In genomic region chr17:35588196-35588920, GRCh38 we compare ENCODE assay signal across 8 cellular contexts. TPM values are rescaled to one million over a fixed set of nuclear protein-coding genes. Genes with fewer than 3 reads are reported as not detected.
DNase-seq lines count a peak whose midpoint lies in the region; ATAC-seq and TF ChIP-seq lines count a peak whose summit lies in the region.

No MANE protein-coding gene starts in this region.

- peak overlapping the region; percentile 99 for H3K4me3 Mint-ChIP-seq in activated T-helper 17 cell treated with anti-CD3 and anti-CD28 coated beads, Interleukin-2, amount 50 U/mL, for 72 hours
- peak overlapping the region; percentile 94 to 99 (median 97) for H3K4me3 Mint-ChIP-seq in immature natural killer cell

- ATAC-seq in activated T-helper 17 cell treated with anti-CD3 and anti-CD28 coated beads, Interleukin-2, amount 50 U/mL, for 72 hours (replicated peaks): peak; percentile 66
- ATAC-seq in thoracic aorta (ENCODE audit: insufficient number of reproducible peaks, low FRiP score, low read depth) (no peak), GM19351 (IDR thresholded peaks at IDR 0.05; ENCODE audit: unreplicated experiment) (no peak)

- H3K27ac Mint-ChIP-seq in activated T-helper 17 cell treated with anti-CD3 and anti-CD28 coated beads, Interleukin-2, amount 50 U/mL, for 72 hours: peak overlapping the region; percentile 99
- H3K27ac Mint-ChIP-seq in immature natural killer cell: peak overlapping the region; percentile 95 to 99 (median 98)

- H3K36me3 ChIP-seq in HAP-1 (replicated peaks) (no peaks in the 10 kb centered on the region), thoracic aorta (no peaks in the 10 kb centered on the region)

- in situ Hi-C loops in HAP-1 (cut with MboI; ENCODE audit: low sequenced_read_pairs): no loop called here

- H3K4me3 ChIP-seq in AG04449 (ENCODE audit: low read depth, low read length) (peak overlapping the region; percentile 96), HAP-1 (peak overlapping the region; percentile 72), thoracic aorta (peak overlapping the region; percentile 81)

- POLR2A ChIA-PET in AG04449 (lab: Yijun Ruan, JAX): interaction anchor here (0.6 to 1.6 kb wide), 3 partner anchors 10 to 346 kb away, joined by 3 to 5 read pairs (median 4); partner anchors contain the start of genes PEX12 and SLFN5

- H3K36me3 Mint-ChIP-seq in activated T-helper 17 cell treated with anti-CD3 and anti-CD28 coated beads, Interleukin-2, amount 50 U/mL, for 72 hours (ENCODE audit: low read depth): peaks cover 34% of the 10 kb centered on the region
- H3K36me3 Mint-ChIP-seq in immature natural killer cell: no peaks in the 10 kb centered on the region

- CTCF ChIA-PET in AG04449 (lab: Yijun Ruan, JAX): interaction anchor here (0.7 to 1.7 kb wide), 6 partner anchors 23 to 499 kb away, joined by 3 to 9 read pairs (median 6); no protein-coding TSS in a partner anchor

- no peak overlapping the region for H3K27ac ChIP-seq in thoracic aorta

- no peaks in the 10 kb centered on the region for H3K27me3 Mint-ChIP-seq in activated T-helper 17 cell treated with anti-CD3 and anti-CD28 coated beads, Interleukin-2, amount 50 U/mL, for 72 hours
- H3K27me3 Mint-ChIP-seq in immature natural killer cell (ENCODE audit: low read depth in 3 of 3): peaks cover 12 to 14% (median 13%) of the 10 kb centered on the region in 3 donors

- peaks cover 13% of the 10 kb centered on the region for H3K4me1 Mint-ChIP-seq in activated T-helper 17 cell treated with anti-CD3 and anti-CD28 coated beads, Interleukin-2, amount 50 U/mL, for 72 hours
- peaks cover 34 to 50% of the 10 kb centered on the region in 2 donors for H3K4me1 Mint-ChIP-seq in immature natural killer cell

- no peak for TF ChIP-seq CTCF in AG04449 (IDR thresholded peaks at IDR 0.05; ENCODE audit: insufficient read depth, low read length, missing control alignments)
- no peak for TF ChIP-seq CTCF in thoracic aorta (IDR thresholded peaks at IDR 0.05)

- no peaks in the 10 kb centered on the region for H3K9me3 Mint-ChIP-seq in activated T-helper 17 cell treated with anti-CD3 and anti-CD28 coated beads, Interleukin-2, amount 50 U/mL, for 72 hours
- no peaks in the 10 kb centered on the region for H3K9me3 Mint-ChIP-seq in immature natural killer cell

- H3K9me3 ChIP-seq in HAP-1 (no peaks in the 10 kb centered on the region), thoracic aorta (no peaks in the 10 kb centered on the region)

- DNase-seq in AG04449 (ENCODE audit: low read depth, low spot score): peak; percentile 46
- peak; percentile 64 to 95 for DNase-seq in HAP-1 (ENCODE audit: low spot score in 2 of 2)
- DNase-seq in immature natural killer cell: no peak
- DNase-seq in thoracic aorta (ENCODE audit: low spot score): no peak
- no peak for DNase-seq in activated effector memory CD4-positive, alpha-beta T cell treated with Interleukin-2 at 50 U/mL for 16 hours
- no peak for DNase-seq in NCI-H1436 treated with DMSO at 0.1 percent for 48 hours (lab: John Stamatoyannopoulos, UW)

- peaks cover 20% of the 10 kb centered on the region for H3K4me1 ChIP-seq in HAP-1
- peaks cover 17 to 30% of the 10 kb centered on the region in 2 donors for H3K4me1 ChIP-seq in thoracic aorta (ENCODE audit: control insufficient read depth in 1 of 2, low read depth in 2 of 2)

- H3K27me3 ChIP-seq in HAP-1 (ENCODE audit: low read depth): no peaks in the 10 kb centered on the region
- no peaks in the 10 kb centered on the region for H3K27me3 ChIP-seq in thoracic aorta (replicated peaks; ENCODE audit: insufficient read depth)

RNA-seq across cellular contexts. Expression of gene AP2B1, which starts 1.2 kb away (rescaled TPM):
- 100 to 1,000 TPM; 189 to 213 TPM for total RNA-seq in activated T-helper 17 cell treated with anti-CD3 and anti-CD28 coated beads, Interleukin-2, amount 50 U/mL, for 72 hours
- polyA plus RNA-seq in immature natural killer cell: 10 to 100 TPM; 43.7 to 79.9 (median 51.4) TPM
- 10 to 100 TPM; 44.5 to 68.3 TPM for total RNA-seq in thoracic aorta

RNA-seq across cellular contexts. Expression of gene PEX12, which starts 10.0 kb away (rescaled TPM):
- 1 to 10 TPM; 1.9 to 2.6 TPM for total RNA-seq in activated T-helper 17 cell treated with anti-CD3 and anti-CD28 coated beads, Interleukin-2, amount 50 U/mL, for 72 hours
- polyA plus RNA-seq in immature natural killer cell: 1 to 10 TPM in 2 of 3 donors, not detected in 1; 1.7 to 2.0 TPM
- 1 to 10 TPM; 1.1 to 2.8 TPM for total RNA-seq in thoracic aorta

RNA-seq across cellular contexts. Expression of gene SLFN14, which starts 27.7 kb away (rescaled TPM):
- under 1 TPM in 1 of 2 donors, not detected in 1; 0.08 TPM for total RNA-seq in activated T-helper 17 cell treated with anti-CD3 and anti-CD28 coated beads, Interleukin-2, amount 50 U/mL, for 72 hours
- polyA plus RNA-seq in immature natural killer cell: under 1 TPM in 2 of 3 donors, not detected in 1; 0.10 to 0.50 TPM
- total RNA-seq in thoracic aorta: not detected

RNA-seq across cellular contexts. Expression of gene SLFN12L, which starts 50.9 kb away (rescaled TPM):
- 10 to 100 TPM; 56.1 to 72.2 TPM for total RNA-seq in activated T-helper 17 cell treated with anti-CD3 and anti-CD28 coated beads, Interleukin-2, amount 50 U/mL, for 72 hours
- 10 to 100 TPM; 14.8 to 28.8 (median 27.4) TPM for polyA plus RNA-seq in immature natural killer cell
- 1 to 10 TPM; 4.1 to 4.2 TPM for total RNA-seq in thoracic aorta

Comparison
In these comparisons a context has a peak if more than half of its experiments do, and no peak if none do; other contexts are left out.
1. DNase-seq: peak in AG04449 (single experiment) and HAP-1 (2 of 2); none in immature natural killer cell (0 of 3), thoracic aorta (single experiment), activated effector memory CD4-positive, alpha-beta T cell treated with Interleukin-2 at 50 U/mL for 16 hours (single experiment) and NCI-H1436 treated with DMSO at 0.1 percent for 48 hours (single experiment).
2. Peak in every context shown above with its lines, with median percentiles within 50 percentile points of each other: H3K4me3 ChIP-seq.